Comparison of ENCODE assay signal across 1 cellular context in genomic region chr13:39037880-39038568, GRCh38.
TF ChIP-seq lines count a peak whose summit lies in the region.

NHLRC3 (plus strand) TSS chr13:39038456; CDS start chr13:39038640, 184 bp downstream.
PROSER1 (minus strand) TSS chr13:39038089; CDS start chr13:39037242, 847 bp downstream.

TF ChIP-seq in K562, 482 proteins besides CTCF, POLR2A, EP300 and RAD21 (continued from another document and continues in another):
- TF ChIP-seq, protein P1, sequence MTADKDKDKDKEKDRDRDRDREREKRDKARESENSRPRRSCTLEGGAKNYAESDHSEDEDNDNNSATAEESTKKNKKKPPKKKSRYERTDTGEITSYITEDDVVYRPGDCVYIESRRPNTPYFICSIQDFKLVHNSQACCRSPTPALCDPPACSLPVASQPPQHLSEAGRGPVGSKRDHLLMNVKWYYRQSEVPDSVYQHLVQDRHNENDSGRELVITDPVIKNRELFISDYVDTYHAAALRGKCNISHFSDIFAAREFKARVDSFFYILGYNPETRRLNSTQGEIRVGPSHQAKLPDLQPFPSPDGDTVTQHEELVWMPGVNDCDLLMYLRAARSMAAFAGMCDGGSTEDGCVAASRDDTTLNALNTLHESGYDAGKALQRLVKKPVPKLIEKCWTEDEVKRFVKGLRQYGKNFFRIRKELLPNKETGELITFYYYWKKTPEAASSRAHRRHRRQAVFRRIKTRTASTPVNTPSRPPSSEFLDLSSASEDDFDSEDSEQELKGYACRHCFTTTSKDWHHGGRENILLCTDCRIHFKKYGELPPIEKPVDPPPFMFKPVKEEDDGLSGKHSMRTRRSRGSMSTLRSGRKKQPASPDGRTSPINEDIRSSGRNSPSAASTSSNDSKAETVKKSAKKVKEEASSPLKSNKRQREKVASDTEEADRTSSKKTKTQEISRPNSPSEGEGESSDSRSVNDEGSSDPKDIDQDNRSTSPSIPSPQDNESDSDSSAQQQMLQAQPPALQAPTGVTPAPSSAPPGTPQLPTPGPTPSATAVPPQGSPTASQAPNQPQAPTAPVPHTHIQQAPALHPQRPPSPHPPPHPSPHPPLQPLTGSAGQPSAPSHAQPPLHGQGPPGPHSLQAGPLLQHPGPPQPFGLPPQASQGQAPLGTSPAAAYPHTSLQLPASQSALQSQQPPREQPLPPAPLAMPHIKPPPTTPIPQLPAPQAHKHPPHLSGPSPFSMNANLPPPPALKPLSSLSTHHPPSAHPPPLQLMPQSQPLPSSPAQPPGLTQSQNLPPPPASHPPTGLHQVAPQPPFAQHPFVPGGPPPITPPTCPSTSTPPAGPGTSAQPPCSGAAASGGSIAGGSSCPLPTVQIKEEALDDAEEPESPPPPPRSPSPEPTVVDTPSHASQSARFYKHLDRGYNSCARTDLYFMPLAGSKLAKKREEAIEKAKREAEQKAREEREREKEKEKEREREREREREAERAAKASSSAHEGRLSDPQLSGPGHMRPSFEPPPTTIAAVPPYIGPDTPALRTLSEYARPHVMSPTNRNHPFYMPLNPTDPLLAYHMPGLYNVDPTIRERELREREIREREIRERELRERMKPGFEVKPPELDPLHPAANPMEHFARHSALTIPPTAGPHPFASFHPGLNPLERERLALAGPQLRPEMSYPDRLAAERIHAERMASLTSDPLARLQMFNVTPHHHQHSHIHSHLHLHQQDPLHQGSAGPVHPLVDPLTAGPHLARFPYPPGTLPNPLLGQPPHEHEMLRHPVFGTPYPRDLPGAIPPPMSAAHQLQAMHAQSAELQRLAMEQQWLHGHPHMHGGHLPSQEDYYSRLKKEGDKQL (CRISPR knock-in tag; IDR thresholded peaks at IDR 0.05; ENCODE audit: borderline replicate concordance): no peak
- TF ChIP-seq NR3C1 (CRISPR knock-in tag; IDR thresholded peaks at IDR 0.05) (no peak), CTBP1 (IDR thresholded peaks at IDR 0.05; ENCODE audit: borderline replicate concordance) (no peak), SLC30A9 (CRISPR knock-in tag; IDR thresholded peaks at IDR 0.05) (no peak), ZNF696 (CRISPR knock-in tag; conservative IDR thresholded peaks at IDR 0.05) (no peak), HOXB6 (CRISPR knock-in tag; IDR thresholded peaks at IDR 0.05; ENCODE audit: borderline replicate concordance) (no peak), ZNF354B (CRISPR knock-in tag; IDR thresholded peaks at IDR 0.05) (no peak), REST (CRISPR knock-in tag; IDR thresholded peaks at IDR 0.05; ENCODE audit: low read depth) (no peak), ZNF407 (IDR thresholded peaks at IDR 0.05; ENCODE audit: low read depth) (no peak), TOE1 (IDR thresholded peaks at IDR 0.05; ENCODE audit: borderline replicate concordance) (peak; percentile 75; the same call in 1 of the 2 replicates), TOE1 (CRISPR knock-in tag; IDR thresholded peaks at IDR 0.05; ENCODE audit: borderline replicate concordance, low read depth) (no peak)
- TF ChIP-seq, protein P2, sequence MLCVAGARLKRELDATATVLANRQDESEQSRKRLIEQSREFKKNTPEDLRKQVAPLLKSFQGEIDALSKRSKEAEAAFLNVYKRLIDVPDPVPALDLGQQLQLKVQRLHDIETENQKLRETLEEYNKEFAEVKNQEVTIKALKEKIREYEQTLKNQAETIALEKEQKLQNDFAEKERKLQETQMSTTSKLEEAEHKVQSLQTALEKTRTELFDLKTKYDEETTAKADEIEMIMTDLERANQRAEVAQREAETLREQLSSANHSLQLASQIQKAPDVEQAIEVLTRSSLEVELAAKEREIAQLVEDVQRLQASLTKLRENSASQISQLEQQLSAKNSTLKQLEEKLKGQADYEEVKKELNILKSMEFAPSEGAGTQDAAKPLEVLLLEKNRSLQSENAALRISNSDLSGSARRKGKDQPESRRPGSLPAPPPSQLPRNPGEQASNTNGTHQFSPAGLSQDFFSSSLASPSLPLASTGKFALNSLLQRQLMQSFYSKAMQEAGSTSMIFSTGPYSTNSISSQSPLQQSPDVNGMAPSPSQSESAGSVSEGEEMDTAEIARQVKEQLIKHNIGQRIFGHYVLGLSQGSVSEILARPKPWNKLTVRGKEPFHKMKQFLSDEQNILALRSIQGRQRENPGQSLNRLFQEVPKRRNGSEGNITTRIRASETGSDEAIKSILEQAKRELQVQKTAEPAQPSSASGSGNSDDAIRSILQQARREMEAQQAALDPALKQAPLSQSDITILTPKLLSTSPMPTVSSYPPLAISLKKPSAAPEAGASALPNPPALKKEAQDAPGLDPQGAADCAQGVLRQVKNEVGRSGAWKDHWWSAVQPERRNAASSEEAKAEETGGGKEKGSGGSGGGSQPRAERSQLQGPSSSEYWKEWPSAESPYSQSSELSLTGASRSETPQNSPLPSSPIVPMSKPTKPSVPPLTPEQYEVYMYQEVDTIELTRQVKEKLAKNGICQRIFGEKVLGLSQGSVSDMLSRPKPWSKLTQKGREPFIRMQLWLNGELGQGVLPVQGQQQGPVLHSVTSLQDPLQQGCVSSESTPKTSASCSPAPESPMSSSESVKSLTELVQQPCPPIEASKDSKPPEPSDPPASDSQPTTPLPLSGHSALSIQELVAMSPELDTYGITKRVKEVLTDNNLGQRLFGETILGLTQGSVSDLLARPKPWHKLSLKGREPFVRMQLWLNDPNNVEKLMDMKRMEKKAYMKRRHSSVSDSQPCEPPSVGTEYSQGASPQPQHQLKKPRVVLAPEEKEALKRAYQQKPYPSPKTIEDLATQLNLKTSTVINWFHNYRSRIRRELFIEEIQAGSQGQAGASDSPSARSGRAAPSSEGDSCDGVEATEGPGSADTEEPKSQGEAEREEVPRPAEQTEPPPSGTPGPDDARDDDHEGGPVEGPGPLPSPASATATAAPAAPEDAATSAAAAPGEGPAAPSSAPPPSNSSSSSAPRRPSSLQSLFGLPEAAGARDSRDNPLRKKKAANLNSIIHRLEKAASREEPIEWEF (CRISPR knock-in tag; IDR thresholded peaks at IDR 0.05): no peak
- TF ChIP-seq, protein P3, sequence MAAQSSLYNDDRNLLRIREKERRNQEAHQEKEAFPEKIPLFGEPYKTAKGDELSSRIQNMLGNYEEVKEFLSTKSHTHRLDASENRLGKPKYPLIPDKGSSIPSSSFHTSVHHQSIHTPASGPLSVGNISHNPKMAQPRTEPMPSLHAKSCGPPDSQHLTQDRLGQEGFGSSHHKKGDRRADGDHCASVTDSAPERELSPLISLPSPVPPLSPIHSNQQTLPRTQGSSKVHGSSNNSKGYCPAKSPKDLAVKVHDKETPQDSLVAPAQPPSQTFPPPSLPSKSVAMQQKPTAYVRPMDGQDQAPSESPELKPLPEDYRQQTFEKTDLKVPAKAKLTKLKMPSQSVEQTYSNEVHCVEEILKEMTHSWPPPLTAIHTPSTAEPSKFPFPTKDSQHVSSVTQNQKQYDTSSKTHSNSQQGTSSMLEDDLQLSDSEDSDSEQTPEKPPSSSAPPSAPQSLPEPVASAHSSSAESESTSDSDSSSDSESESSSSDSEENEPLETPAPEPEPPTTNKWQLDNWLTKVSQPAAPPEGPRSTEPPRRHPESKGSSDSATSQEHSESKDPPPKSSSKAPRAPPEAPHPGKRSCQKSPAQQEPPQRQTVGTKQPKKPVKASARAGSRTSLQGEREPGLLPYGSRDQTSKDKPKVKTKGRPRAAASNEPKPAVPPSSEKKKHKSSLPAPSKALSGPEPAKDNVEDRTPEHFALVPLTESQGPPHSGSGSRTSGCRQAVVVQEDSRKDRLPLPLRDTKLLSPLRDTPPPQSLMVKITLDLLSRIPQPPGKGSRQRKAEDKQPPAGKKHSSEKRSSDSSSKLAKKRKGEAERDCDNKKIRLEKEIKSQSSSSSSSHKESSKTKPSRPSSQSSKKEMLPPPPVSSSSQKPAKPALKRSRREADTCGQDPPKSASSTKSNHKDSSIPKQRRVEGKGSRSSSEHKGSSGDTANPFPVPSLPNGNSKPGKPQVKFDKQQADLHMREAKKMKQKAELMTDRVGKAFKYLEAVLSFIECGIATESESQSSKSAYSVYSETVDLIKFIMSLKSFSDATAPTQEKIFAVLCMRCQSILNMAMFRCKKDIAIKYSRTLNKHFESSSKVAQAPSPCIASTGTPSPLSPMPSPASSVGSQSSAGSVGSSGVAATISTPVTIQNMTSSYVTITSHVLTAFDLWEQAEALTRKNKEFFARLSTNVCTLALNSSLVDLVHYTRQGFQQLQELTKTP (IDR thresholded peaks at IDR 0.05; ENCODE audit: low read depth in 1 of 2, partially characterized antibody in 2 of 2): no peak
- TF ChIP-seq, protein P4, sequence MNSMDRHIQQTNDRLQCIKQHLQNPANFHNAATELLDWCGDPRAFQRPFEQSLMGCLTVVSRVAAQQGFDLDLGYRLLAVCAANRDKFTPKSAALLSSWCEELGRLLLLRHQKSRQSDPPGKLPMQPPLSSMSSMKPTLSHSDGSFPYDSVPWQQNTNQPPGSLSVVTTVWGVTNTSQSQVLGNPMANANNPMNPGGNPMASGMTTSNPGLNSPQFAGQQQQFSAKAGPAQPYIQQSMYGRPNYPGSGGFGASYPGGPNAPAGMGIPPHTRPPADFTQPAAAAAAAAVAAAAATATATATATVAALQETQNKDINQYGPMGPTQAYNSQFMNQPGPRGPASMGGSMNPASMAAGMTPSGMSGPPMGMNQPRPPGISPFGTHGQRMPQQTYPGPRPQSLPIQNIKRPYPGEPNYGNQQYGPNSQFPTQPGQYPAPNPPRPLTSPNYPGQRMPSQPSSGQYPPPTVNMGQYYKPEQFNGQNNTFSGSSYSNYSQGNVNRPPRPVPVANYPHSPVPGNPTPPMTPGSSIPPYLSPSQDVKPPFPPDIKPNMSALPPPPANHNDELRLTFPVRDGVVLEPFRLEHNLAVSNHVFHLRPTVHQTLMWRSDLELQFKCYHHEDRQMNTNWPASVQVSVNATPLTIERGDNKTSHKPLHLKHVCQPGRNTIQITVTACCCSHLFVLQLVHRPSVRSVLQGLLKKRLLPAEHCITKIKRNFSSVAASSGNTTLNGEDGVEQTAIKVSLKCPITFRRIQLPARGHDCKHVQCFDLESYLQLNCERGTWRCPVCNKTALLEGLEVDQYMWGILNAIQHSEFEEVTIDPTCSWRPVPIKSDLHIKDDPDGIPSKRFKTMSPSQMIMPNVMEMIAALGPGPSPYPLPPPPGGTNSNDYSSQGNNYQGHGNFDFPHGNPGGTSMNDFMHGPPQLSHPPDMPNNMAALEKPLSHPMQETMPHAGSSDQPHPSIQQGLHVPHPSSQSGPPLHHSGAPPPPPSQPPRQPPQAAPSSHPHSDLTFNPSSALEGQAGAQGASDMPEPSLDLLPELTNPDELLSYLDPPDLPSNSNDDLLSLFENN (IDR thresholded peaks at IDR 0.05; ENCODE audit: low read depth in 2 of 2, low read length in 2 of 2): no peak
